ENCODE assay signal across 1 cellular context in genomic region chr9:134408389-134408788, GRCh38.
TF ChIP-seq lines count a peak whose summit lies in the region.

No MANE protein-coding gene starts in this region.

TF ChIP-seq in SK-N-SH treated with all-trans-retinoic acid at 6 μM for 48 hours, 23 proteins besides CTCF, POLR2A, EP300 and RAD21 (continued from another document):
- no peak for TF ChIP-seq ZFP3 (CRISPR knock-in tag; IDR thresholded peaks at IDR 0.05)
- no peak for TF ChIP-seq PPARA (CRISPR knock-in tag; IDR thresholded peaks at IDR 0.05; ENCODE audit: borderline replicate concordance)
- TF ChIP-seq ZNF565 (CRISPR knock-in tag; conservative IDR thresholded peaks at IDR 0.05; ENCODE audit: low read depth): no peak
- TF ChIP-seq TSHZ2 (CRISPR knock-in tag; IDR thresholded peaks at IDR 0.05): no peak
